17 cellular contexts compared by ENCODE assay signal in the genomic region with DNA sequence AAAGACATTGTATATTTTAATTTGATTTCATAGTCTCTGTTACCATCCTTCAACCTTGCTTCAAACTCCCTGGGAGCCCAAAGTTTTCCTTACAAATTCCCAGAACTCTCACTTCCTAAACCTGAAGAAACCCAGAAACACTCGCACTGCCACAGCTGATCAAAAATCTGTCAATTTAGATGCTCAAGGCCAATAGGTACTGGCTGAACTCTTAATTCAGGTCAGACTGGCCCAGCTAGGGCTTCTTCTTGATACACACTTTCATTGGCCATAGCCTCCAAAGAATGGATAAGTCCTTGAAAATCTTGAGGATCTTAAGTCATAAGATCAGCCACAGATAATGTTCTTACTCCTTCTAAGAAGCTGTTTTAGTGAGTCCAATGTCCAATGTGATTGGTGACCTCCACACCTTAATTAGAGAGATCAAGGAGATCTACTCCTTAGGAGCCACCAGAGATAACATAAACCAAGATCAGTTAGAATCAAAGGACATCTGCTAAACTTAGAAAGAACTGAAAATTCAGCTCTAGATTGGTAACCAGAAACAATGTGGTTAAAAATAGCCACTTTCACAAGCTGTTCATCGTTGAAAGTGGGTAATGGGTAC.
A peak's percentile ranks its signal among the peaks of the same experiment; 100 is the strongest.
DNase-seq lines count a peak whose midpoint lies in the region; ATAC-seq and TF ChIP-seq lines count a peak whose summit lies in the region.
"Had no signal": no experiment of that assay in that cellular context is flagged by ENCODE, and none has a peak within 500 bp of the region (broad histone marks: within the 10 kb centered on the region; RNA-seq: fewer than 3 reads in every experiment).

No MANE protein-coding gene starts in this region.

- peaks cover 25% of the 10 kb centered on the region for H3K4me1 ChIP-seq in KMS-11 (ENCODE audit: low read depth, poor library complexity, severe bottlenecking)
- H3K4me1 ChIP-seq: A549 had no signal

- no peak overlapping the region; the same call in 1 of the 2 replicates for H3K27ac ChIP-seq in KMS-11
- H3K27ac ChIP-seq: 22Rv1, A549, C4-2B, HL-60 had no signal

- peaks cover 15% of the 10 kb centered on the region for H3K36me3 Mint-ChIP-seq in central memory CD8-positive, alpha-beta T cell (ENCODE audit: insufficient read depth)

- H4K20me1 ChIP-seq in KMS-11 (ENCODE audit: insufficient read depth), result no peaks in the 10 kb centered on the region

- H3K27me3 Mint-ChIP-seq in central memory CD8-positive, alpha-beta T cell, result no peaks in the 10 kb centered on the region
- H3K27me3 Mint-ChIP-seq: CD4-positive, alpha-beta T cell had no signal

- DNase-seq in NCI-H82 (lab: John Stamatoyannopoulos, UW), result peak; percentile 23
- no peak for DNase-seq in NCI-H82 treated with DMSO at 0.1 percent for 48 hours (lab: John Stamatoyannopoulos, UW; ENCODE audit: unreplicated experiment)
- no peak for DNase-seq in central memory CD8-positive, alpha-beta T cell (ENCODE audit: low spot score in 2 of 2)
- no peak for DNase-seq in activated CD4-positive, alpha-beta T cell treated with anti-CD3 and anti-CD28 coated beads for 1 hour
- DNase-seq: AML-193; Caco-2; CD4-positive, alpha-beta T cell; H9; IMR-90 had no signal

- peak overlapping the region; percentile 13 for H3K27ac Mint-ChIP-seq in central memory CD8-positive, alpha-beta T cell (ENCODE audit: low read depth)
- H3K27ac Mint-ChIP-seq: CD4-positive, alpha-beta T cell; H9 had no signal

- H3K4me2 ChIP-seq in KMS-11, result peak overlapping the region; percentile 72; the same call in 1 of the 2 replicates
- H3K4me2 ChIP-seq: A549 had no signal

- no peaks in the 10 kb centered on the region for H3K79me2 ChIP-seq in KMS-11 (ENCODE audit: insufficient read depth, low read depth)

- no peak overlapping the region for H3K4me3 ChIP-seq in KMS-11 (IDR thresholded peaks at IDR 0.05; ENCODE audit: insufficient read depth, low read depth, low read length)
- H3K4me3 ChIP-seq: A549, K562 had no signal

- no peaks in the 10 kb centered on the region for H3K36me3 ChIP-seq in KMS-11 (ENCODE audit: insufficient read depth)

- no peak for ATAC-seq in central memory CD8-positive, alpha-beta T cell (replicated peaks; ENCODE audit: extremely low read depth, poor library complexity, severe bottlenecking)
- ATAC-seq in HG02678 (IDR thresholded peaks at IDR 0.05; ENCODE audit: unreplicated experiment) (no peak), HG02840 (IDR thresholded peaks at IDR 0.05; ENCODE audit: low FRiP score, unreplicated experiment) (no peak)
- ATAC-seq: A549, K562 had no signal

- H2AFZ ChIP-seq in KMS-11 (ENCODE audit: low read depth), result no peak overlapping the region

- TF ChIP-seq CTCF in KMS-11 (conservative IDR thresholded peaks at IDR 0.05; ENCODE audit: low read depth, low read length), result no peak

- no peaks in the 10 kb centered on the region for H3K27me3 ChIP-seq in KMS-11 (ENCODE audit: insufficient read depth, low read depth)

- no peaks in the 10 kb centered on the region for H3K9me3 Mint-ChIP-seq in central memory CD8-positive, alpha-beta T cell
- H3K9me3 Mint-ChIP-seq: CD4-positive, alpha-beta T cell; H9 had no signal

- H3K4me3 Mint-ChIP-seq in central memory CD8-positive, alpha-beta T cell, result no peak overlapping the region
- H3K4me3 Mint-ChIP-seq: CD4-positive, alpha-beta T cell; H9 had no signal

- peaks cover 12% of the 10 kb centered on the region for H3K4me1 Mint-ChIP-seq in central memory CD8-positive, alpha-beta T cell
- H3K4me1 Mint-ChIP-seq: H9 had no signal

- no peak overlapping the region for H3K9ac ChIP-seq in KMS-11
